In genomic region chr10:61140765-61141392, GRCh38 we compare ENCODE assay signal across 8 cellular contexts.
DNase-seq lines count a peak whose midpoint lies in the region; ATAC-seq, FAIRE-seq and TF ChIP-seq lines count a peak whose summit lies in the region.

No MANE protein-coding gene starts in this region.

- TF ChIP-seq CTCF in uterus (IDR thresholded peaks at IDR 0.05) = peak; percentile 59 to 71 (median 65)

- H3K4me1 ChIP-seq in uterus = no peaks in the 10 kb centered on the region

- intact Hi-C loops in left colon (cut with DNase I, micrococcal nuclease) = loop anchor here in 1 of 2 donors (5.0 to 10.0 kb wide), 2 partner anchors 146 to 316 kb away; no protein-coding TSS in a partner anchor
- intact Hi-C loops in uterus (cut with DNase I; ENCODE audit: low total_unique reads) = no loop called here

- H3K4me3 ChIP-seq in uterus = no peak overlapping the region

- peak; percentile 48 for FAIRE-seq in G401.6 (lab: Jason Lieb, UNC)

- no peaks in the 10 kb centered on the region for H3K9me3 ChIP-seq in uterus

- no peaks in the 10 kb centered on the region for H3K36me3 ChIP-seq in uterus

- no peak for TF ChIP-seq POLR2A in uterus (IDR thresholded peaks at IDR 0.05)

- H3K27me3 ChIP-seq in uterus = no peaks in the 10 kb centered on the region

- ATAC-seq in HG02678 (IDR thresholded peaks at IDR 0.05; ENCODE audit: unreplicated experiment) (peak; percentile 50), left colon (peak; percentile 58)

- no peak overlapping the region for H3K27ac ChIP-seq in uterus

- DNase-seq in NCI-H345 (lab: John Stamatoyannopoulos, UW) (peak; percentile 41), cerebellar cortex (ENCODE audit: low spot score) (peak; percentile 71), left colon (no peak), uterus (peak; percentile 32 to 48), SHP77 treated with DMSO at 0.1 percent for 48 hours (lab: John Stamatoyannopoulos, UW) (no peak)
- no peak for DNase-seq in stimulated activated CD4-positive, alpha-beta T cell treated with anti-CD3 and anti-CD28 coated beads, Interleukin-4, amount 100 ng/mL, for 4 hours

Comparison
In these comparisons a context has a peak if more than half of its experiments do, and no peak if none do; other contexts are left out.
1. DNase-seq: peak in NCI-H345 (single experiment), cerebellar cortex (single experiment) and uterus (2 of 2); none in left colon (0 of 2), stimulated activated CD4-positive, alpha-beta T cell treated with anti-CD3 and anti-CD28 coated beads, Interleukin-4, amount 100 ng/mL, for 4 hours (0 of 2) and SHP77 treated with DMSO at 0.1 percent for 48 hours (single experiment).